ENCODE assay signal across 10 cellular contexts in the genomic region with DNA sequence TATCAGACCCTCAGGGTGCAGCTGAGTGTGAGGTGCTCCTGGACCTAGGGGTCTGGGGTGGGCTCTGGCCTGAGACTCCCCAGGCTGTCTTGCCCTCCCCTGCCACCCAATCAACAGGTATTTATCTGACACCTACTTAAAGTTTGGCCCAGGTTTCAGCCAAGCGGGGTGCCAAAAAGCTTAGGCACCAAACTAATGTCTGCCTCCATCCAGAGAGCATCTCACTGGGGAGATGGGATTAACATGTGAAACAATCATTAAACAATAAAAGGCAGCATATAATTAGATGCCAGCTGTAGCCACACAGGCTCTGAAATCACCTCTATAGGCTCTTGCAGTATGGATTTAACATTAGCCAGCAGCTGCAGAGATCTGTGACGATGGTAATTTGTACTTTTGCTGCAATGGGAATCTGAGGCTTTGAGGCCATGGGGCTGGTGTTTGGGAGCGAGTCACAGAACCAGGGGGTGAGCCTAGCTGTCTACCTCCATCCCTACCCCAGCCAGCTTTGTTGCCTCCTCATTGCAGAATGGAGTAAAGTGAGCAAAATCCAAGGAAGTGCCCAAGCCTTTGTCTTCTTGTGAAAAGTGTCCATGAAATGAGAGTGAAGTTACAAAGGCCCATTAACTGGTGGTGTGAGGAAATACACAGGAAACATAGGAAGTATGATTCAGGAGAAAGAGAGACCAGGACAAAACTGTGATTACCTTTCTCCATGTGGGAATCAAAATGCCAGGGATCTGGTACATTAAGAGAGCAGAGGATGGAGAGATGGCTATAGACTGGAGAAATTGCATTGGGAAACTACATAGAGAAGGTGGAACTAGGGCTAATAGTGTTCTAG. TPM values are rescaled to one million over a fixed set of nuclear protein-coding genes. Genes with fewer than 3 reads are reported as not detected.
DNase-seq lines count a peak whose midpoint lies in the region; ATAC-seq and TF ChIP-seq lines count a peak whose summit lies in the region.
"Had no signal": no experiment of that assay in that cellular context is flagged by ENCODE, and none has a peak within 500 bp of the region (broad histone marks: within the 10 kb centered on the region; RNA-seq: fewer than 3 reads in every experiment).

No MANE protein-coding gene starts in this region.

- in situ Hi-C loops in transverse colon (cut with MboI; ENCODE audit: low pct_ligation_motif_present in 1 of 4, low pct_unique_long_range_greater_than_20kb in 1 of 4, low sequenced_read_pairs in 3 of 4): loop anchor here in 1 of 4 donors (25.0 kb wide), 1 partner anchor 89 kb away; no protein-coding TSS in a partner anchor

- peak overlapping the region; percentile 100 for H3K27ac Mint-ChIP-seq in T-helper 17 cell
- peak overlapping the region; percentile 96 to 99 (median 98) for H3K27ac Mint-ChIP-seq in immature natural killer cell

- H3K27me3 ChIP-seq in heart left ventricle (no peaks in the 10 kb centered on the region), transverse colon (no peaks in the 10 kb centered on the region)

- TF ChIP-seq POLR2A in heart left ventricle (IDR thresholded peaks at IDR 0.05): no peak
- TF ChIP-seq POLR2A in transverse colon (IDR thresholded peaks at IDR 0.05): no peak

- TF ChIP-seq EP300 in transverse colon (IDR thresholded peaks at IDR 0.05; ENCODE audit: low read depth): no peak

- H3K27me3 Mint-ChIP-seq in T-helper 17 cell: no peaks in the 10 kb centered on the region
- peaks cover 16 to 27% (median 23%) of the 10 kb centered on the region in 3 donors for H3K27me3 Mint-ChIP-seq in immature natural killer cell (ENCODE audit: low read depth in 3 of 3)

- intact Hi-C loops in heart left ventricle (cut with DNase I): loop anchor here in 1 of 10 donors (2.0 kb wide), 1 partner anchor 35 kb away; no protein-coding TSS in a partner anchor
- intact Hi-C loops in left ventricle myocardium superior (cut with micrococcal nuclease): loop anchor here (10.0 kb wide), 1 partner anchor 651 kb away; no protein-coding TSS in a partner anchor
- intact Hi-C loops in transverse colon (cut with DNase I; ENCODE audit: low total_unique reads): no loop called here

- DNase-seq in heart left ventricle (no peak), left ventricle myocardium superior (no peak), T-helper 17 cell (no peak), immature natural killer cell (no peak), transverse colon (no peak), HCEC 1CT (no peak), NCI-H226 (no peak), kidney tubule cell (ENCODE audit: low spot score) (no peak)
- DNase-seq: activated CD4-positive, CD25-positive, alpha-beta regulatory T cell treated with anti-CD3 and anti-CD28 coated beads, Interleukin-2, amount 50 U/mL, for 72 hours; effector CD8-positive, alpha-beta T cell had no signal

- H3K27ac ChIP-seq in heart left ventricle (peak overlapping the region in 10 of 12 donors; percentile 21 to 98 (median 46)), transverse colon (peak overlapping the region; percentile 68 to 78 (median 72))

- H3K4me1 Mint-ChIP-seq in T-helper 17 cell (peaks cover 89% of the 10 kb centered on the region), immature natural killer cell (peaks cover 100% of the 10 kb centered on the region in 2 donors)

- no peaks in the 10 kb centered on the region for H3K9me3 Mint-ChIP-seq in immature natural killer cell

- peak overlapping the region; percentile 93 for H3K4me3 Mint-ChIP-seq in T-helper 17 cell
- H3K4me3 Mint-ChIP-seq in immature natural killer cell: peak overlapping the region; percentile 69 to 82 (median 77)

- H3K36me3 ChIP-seq in heart left ventricle (no peaks in the 10 kb centered on the region), transverse colon (no peaks in the 10 kb centered on the region)

- no peak for TF ChIP-seq CTCF in heart left ventricle (IDR thresholded peaks at IDR 0.05)
- TF ChIP-seq CTCF in transverse colon (IDR thresholded peaks at IDR 0.05): no peak

- H3K4me1 ChIP-seq in heart left ventricle (peaks cover 0 to 88% (median 27%) of the 10 kb centered on the region in 12 donors), transverse colon (peaks cover 0 to 37% (median 2%) of the 10 kb centered on the region in 4 donors)

- H3K4me3 ChIP-seq in heart left ventricle: peak overlapping the region in 1 of 12 donors; percentile 27
- no peak overlapping the region for H3K4me3 ChIP-seq in transverse colon

- H3K9me3 ChIP-seq in heart left ventricle: no peaks in the 10 kb centered on the region
- H3K9me3 ChIP-seq in T-helper 17 cell (ENCODE audit: control insufficient read depth, low read length, poor library complexity, severe bottlenecking): no peaks in the 10 kb centered on the region
- no peaks in the 10 kb centered on the region for H3K9me3 ChIP-seq in transverse colon

- WGBS in heart left ventricle, 4 donors: 79 to 92% (median 90%) methylated on average over 3 of the region's 3 CpGs
- 82% methylated on average over 3 of the region's 3 CpGs; no CpG with 5 or more reads in 1 of the 2 donors for WGBS in transverse colon (ENCODE audit: low coverage in 1 of 2), 2 donors

- ATAC-seq in heart left ventricle: no peak
- ATAC-seq in left ventricle myocardium superior: no peak
- ATAC-seq in T-helper 17 cell: no peak

- H3K36me3 Mint-ChIP-seq in T-helper 17 cell (ENCODE audit: low read depth) (peaks cover 19% of the 10 kb centered on the region), immature natural killer cell (peaks cover 12 to 22% (median 13%) of the 10 kb centered on the region in 3 donors)

RNA-seq across cellular contexts. Expression of gene EIF2D, which starts 36.1 kb away (rescaled TPM):
- total RNA-seq in heart left ventricle (10 to 100 TPM; 21.6 to 37.5 (median 29.0) TPM), left ventricle myocardium superior (26.4 TPM), T-helper 17 cell (10 to 100 TPM; 43.6 to 45.4 TPM), transverse colon (10 to 100 TPM; 20.9 to 57.3 (median 39.5) TPM)
- polyA plus RNA-seq in heart left ventricle (10 to 100 TPM; 15.6 to 26.8 TPM), immature natural killer cell (10 to 100 TPM; 12.9 to 24.2 (median 20.8) TPM)

RNA-seq across cellular contexts. Expression of gene DYRK3, which starts 59.2 kb away (rescaled TPM):
- total RNA-seq in heart left ventricle (10 to 100 TPM; 11.2 to 32.5 (median 15.9) TPM), left ventricle myocardium superior (22.2 TPM), T-helper 17 cell (1 to 10 TPM; 3.0 to 3.6 TPM), transverse colon (1 to 10 TPM in 2 of 4 donors, not detected in 2; 1.6 to 3.2 TPM)
- polyA plus RNA-seq in heart left ventricle (10 to 100 TPM in 1 of 2 donors, 1 to 10 TPM in 1; 6.5 to 26.0 TPM), immature natural killer cell (not detected)
